ENCODE assay signal across 8 cellular contexts in genomic region chr5:163460562-163461176, GRCh38. TPM values are rescaled to one million over a fixed set of nuclear protein-coding genes. Genes with fewer than 3 reads are reported as not detected.
DNase-seq lines count a peak whose midpoint lies in the region; ATAC-seq and TF ChIP-seq lines count a peak whose summit lies in the region.

Gene HMMR, plus strand, starts transcription at chr5:163460632. Its CDS starts 61 bp downstream, at chr5:163460693.

- peaks cover 90% of the 10 kb centered on the region for H3K79me2 ChIP-seq in Karpas-422 (ENCODE audit: low read length)

- H3K4me1 ChIP-seq in Karpas-422 (ENCODE audit: low read length) (peaks cover 39% of the 10 kb centered on the region), spleen (peaks cover 25 to 61% (median 37%) of the 10 kb centered on the region in 6 donors)

- peak within 1 kb of the TSS; percentile 91 for H3K27ac ChIP-seq in Karpas-422 (ENCODE audit: low read length)
- peak within 1 kb of the TSS; percentile 93 to 99 (median 97) for H3K27ac ChIP-seq in spleen

- peak within 1 kb of the TSS; percentile 99 for H3K4me3 Mint-ChIP-seq in glutamatergic neuron (ENCODE audit: unreplicated experiment)

- H3K9ac ChIP-seq in Karpas-422 (ENCODE audit: low read length): peak within 1 kb of the TSS; percentile 91

- no peaks in the 10 kb centered on the region for H3K27me3 ChIP-seq in Karpas-422 (ENCODE audit: low read length)
- no peaks in the 10 kb centered on the region for H3K27me3 ChIP-seq in spleen (replicated peaks in 1 of 7)

- H3K9me3 Mint-ChIP-seq in glutamatergic neuron (ENCODE audit: unreplicated experiment): peaks cover 8% of the 10 kb centered on the region

- CTCF ChIA-PET in activated CD8-positive, alpha-beta memory T cell treated with anti-CD3 and anti-CD28 coated beads for 36 hours (lab: Charles Lee): interaction anchor here (1.3 to 3.9 kb wide), 3 partner anchors 44 to 106 kb away, joined by 4 to 18 read pairs (median 14); partner anchors contain the start of gene MAT2B

- peak within 1 kb of the TSS; percentile 84; the same call in 1 of the 2 replicates for H2AFZ ChIP-seq in Karpas-422 (ENCODE audit: low read length)

- H3K4me2 ChIP-seq in Karpas-422 (ENCODE audit: low read depth, low read length, poor library complexity, severe bottlenecking): peak within 1 kb of the TSS; percentile 96

- H3K27me3 Mint-ChIP-seq in glutamatergic neuron (ENCODE audit: unreplicated experiment): peaks cover 6% of the 10 kb centered on the region

- 0 to 1% (median 1%) methylated on average over 23 of the region's 23 CpGs for WGBS in spleen, 5 donors

- no peaks in the 10 kb centered on the region for H3K9me3 ChIP-seq in Karpas-422 (ENCODE audit: low read length)
- no peaks in the 10 kb centered on the region for H3K9me3 ChIP-seq in spleen

- TF ChIP-seq POLR2A in spleen (IDR thresholded peaks at IDR 0.05): no peak

- DNase-seq in activated CD8-positive, alpha-beta memory T cell treated with anti-CD3 and anti-CD28 coated beads, Interleukin-2, amount 50 U/mL, for 48 hours: no peak
- DNase-seq in Karpas-422 (peak; percentile 67), glutamatergic neuron (peak; percentile 50), spleen (no peak)

- H3K4me1 Mint-ChIP-seq in glutamatergic neuron (ENCODE audit: low read depth, unreplicated experiment): peaks cover 4% of the 10 kb centered on the region

- peak within 1 kb of the TSS; percentile 96 for H3K27ac Mint-ChIP-seq in glutamatergic neuron (ENCODE audit: unreplicated experiment)

- intact Hi-C loops in spleen (cut with DNase I; ENCODE audit: low total_unique reads): loop anchor here (5.0 kb wide), 1 partner anchor 47 kb away; the partner anchor contains the start of gene MAT2B

- H4K20me1 ChIP-seq in Karpas-422 (ENCODE audit: insufficient read depth, low read depth, low read length): no peaks in the 10 kb centered on the region

- no peaks in the 10 kb centered on the region for H3K36me3 Mint-ChIP-seq in glutamatergic neuron (ENCODE audit: unreplicated experiment)

- TF ChIP-seq CTCF in WI38 (IDR thresholded peaks at IDR 0.05; ENCODE audit: low read depth, low read length) (no peak), glutamatergic neuron (IDR thresholded peaks at IDR 0.05; ENCODE audit: partially characterized antibody, unreplicated experiment) (no peak), spleen (IDR thresholded peaks at IDR 0.05 in 8 of 11, conservative IDR thresholded peaks at IDR 0.05 in 3 of 11) (no peak)

- H3K36me3 ChIP-seq in Karpas-422 (ENCODE audit: insufficient read depth, low read length) (peaks cover 36% of the 10 kb centered on the region), spleen (peaks cover 0 to 13% (median 4%) of the 10 kb centered on the region in 6 donors)

- no peaks in the 10 kb centered on the region for H3K9me2 ChIP-seq in Karpas-422 (replicated peaks; ENCODE audit: insufficient read depth, low read length)

- H3K4me3 ChIP-seq in Karpas-422 (ENCODE audit: low read length) (peak within 1 kb of the TSS; percentile 89), WI38 (ENCODE audit: low read depth, low read length) (peak within 1 kb of the TSS; percentile 68), spleen (peak within 1 kb of the TSS; percentile 49 to 79 (median 62))

- ATAC-seq in HG03565 (IDR thresholded peaks at IDR 0.05; ENCODE audit: unreplicated experiment): no peak
- ATAC-seq in GM18520 (IDR thresholded peaks at IDR 0.05; ENCODE audit: unreplicated experiment): no peak

- POLR2A ChIA-PET in activated CD8-positive, alpha-beta memory T cell treated with anti-CD3 and anti-CD28 coated beads for 36 hours (lab: Charles Lee): interaction anchor here (1.6 to 5.2 kb wide), 5 partner anchors 18 to 56 kb away, joined by 3 to 91 read pairs (median 18); partner anchors contain the start of genes CCNG1 and MAT2B

RNA-seq across cellular contexts. Expression of gene HMMR, which starts in this region (rescaled TPM):
- total RNA-seq in activated CD8-positive, alpha-beta memory T cell treated with anti-CD3 and anti-CD28 coated beads for 36 hours: 10 to 100 TPM; 55.4 to 58.0 TPM
- total RNA-seq in Karpas-422 (2014; rRNA removed; shearing (Covaris generic); ENCODE audit: low replicate concordance): 37.6 and 80.5 TPM in 2 replicates
- total RNA-seq in glutamatergic neuron (ENCODE audit: unreplicated experiment) (7.4 TPM), spleen (10 to 100 TPM in 1 of 7 donors, 1 to 10 TPM in 6; 1.7 to 10.4 (median 3.7) TPM)
- polyA plus RNA-seq in spleen: 1 to 10 TPM in 2 of 3 donors, under 1 TPM in 1; 0.65 to 4.4 (median 2.0) TPM

Comparison
In these comparisons a context has a peak if more than half of its experiments do, and no peak if none do; other contexts are left out.
1. DNase-seq: peak in Karpas-422 (single experiment) and glutamatergic neuron (single experiment); none in activated CD8-positive, alpha-beta memory T cell treated with anti-CD3 and anti-CD28 coated beads, Interleukin-2, amount 50 U/mL, for 48 hours (single experiment) and spleen (single experiment).
2. Peak in every context shown above with its lines, with median percentiles within 50 percentile points of each other: H3K4me3 ChIP-seq.